In the genomic region with DNA sequence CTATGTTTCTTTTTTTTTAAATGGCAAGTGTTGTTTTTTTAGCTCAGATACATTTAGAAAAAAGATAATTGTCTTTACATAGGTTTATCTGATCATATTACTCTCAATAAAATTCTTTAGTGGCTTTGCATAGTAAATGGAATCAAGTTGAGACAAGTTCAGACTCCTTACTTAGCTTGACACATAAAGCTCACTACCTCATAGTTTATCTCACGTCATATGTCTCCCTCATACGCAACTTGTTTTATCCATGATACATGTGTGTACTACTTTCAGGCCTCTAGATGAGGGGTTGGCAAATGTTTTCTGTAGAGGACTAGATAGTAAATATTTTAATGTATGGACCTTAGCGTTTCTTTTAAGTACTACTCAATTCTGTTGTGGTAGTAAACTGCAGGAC, we compare ENCODE assay signal across 27 cellular contexts. TPM values are rescaled to one million over a fixed set of nuclear protein-coding genes. Genes with fewer than 3 reads are reported as not detected.
A peak's percentile ranks its signal among the peaks of the same experiment; 100 is the strongest.
DNase-seq lines count a peak whose midpoint lies in the region; ATAC-seq and TF ChIP-seq lines count a peak whose summit lies in the region.
"Had no signal": no experiment of that assay in that cellular context is flagged by ENCODE, and none has a peak within 500 bp of the region (broad histone marks: within the 10 kb centered on the region; RNA-seq: fewer than 3 reads in every experiment).

No MANE protein-coding gene starts in this region.

- no peaks in the 10 kb centered on the region for H3K9me3 Mint-ChIP-seq in activated T-cell treated with anti-CD3 and anti-CD28 coated beads, Interleukin-2, amount 50 U/mL, for 72 hours
- H3K9me3 Mint-ChIP-seq: CD4-positive, alpha-beta memory T cell had no signal

- peaks cover 35% of the 10 kb centered on the region for H3K4me1 ChIP-seq in Panc1 (ENCODE audit: control insufficient read depth, insufficient read depth, low read length)

- in situ Hi-C loops in Panc1 (cut with HindIII; ENCODE audit: low pct_unique_long_range_greater_than_20kb, low sequenced_read_pairs) = no loop called here

- no peaks in the 10 kb centered on the region for H3K36me3 ChIP-seq in Panc1 (ENCODE audit: control insufficient read depth, insufficient read depth, low read length)
- H3K36me3 ChIP-seq: BLaER1 had no signal

- peak; percentile 12 for DNase-seq in DMS 273 (lab: John Stamatoyannopoulos, UW; ENCODE audit: unreplicated experiment)
- no peak for DNase-seq in DMS 273 treated with DMSO at 0.1 percent for 48 hours (lab: John Stamatoyannopoulos, UW)
- no peak for DNase-seq in Panc1 (ENCODE audit: low read depth, low spot score)
- DNase-seq in epithelial cell of esophagus (ENCODE audit: low read depth) = peak; percentile 79
- no peak for DNase-seq in kidney tubule cell (ENCODE audit: low spot score)
- no peak for DNase-seq in CD1c-positive myeloid dendritic cell (ENCODE audit: extremely low spot score)
- no peak for DNase-seq in activated T-cell treated with anti-CD3 and anti-CD28 coated beads, Interleukin-2, amount 50 U/mL, for 72 hours
- DNase-seq in stimulated activated CD4-positive, alpha-beta T cell treated with anti-CD3 and anti-CD28 coated beads, Interleukin-4, amount 100 ng/mL, for 1 hour = no peak
- DNase-seq: ACHN; Caco-2; CD4-positive, alpha-beta memory T cell; DMS153; Kasumi-1; MM.1S; NCI-H1048; NCI-H1417 treated with DMSO at 0.1 percent for 48 hours; NCI-H187; NCI-H2107; NCI-H2227 treated with DMSO at 0.1 percent for 48 hours; NCI-H510A; NCI-H774; NK-92 treated with Interleukin-12 subunit alpha and Interleukin-12 subunit beta, amount 100 ng/mL, for 24 hours; Right ventricle myocardium superior; SW 1271 had no signal

- no TSS peak for BruUV-seq in Panc1 (replicated peaks; lab: Mats Ljungman, UMichigan)

- H3K36me3 Mint-ChIP-seq in activated T-cell treated with anti-CD3 and anti-CD28 coated beads, Interleukin-2, amount 50 U/mL, for 72 hours (ENCODE audit: insufficient read depth in 2 of 2) = no peaks in the 10 kb centered on the region
- H3K36me3 Mint-ChIP-seq: CD4-positive, alpha-beta memory T cell had no signal

- peak overlapping the region; percentile 49; the same call in 1 of the 2 replicates for H3K27ac ChIP-seq in Panc1 (ENCODE audit: low read length)
- H3K27ac ChIP-seq: 22Rv1, BLaER1, SK-N-MC had no signal

- intact Hi-C loops in Panc1 (cut with micrococcal nuclease; ENCODE audit: unreplicated experiment) = no loop called here

- CTCF ChIA-PET in Panc1 (lab: Charles Lee) = interaction anchor here (1.3 kb wide), 1 partner anchor 28 kb away, joined by 3 read pairs; no protein-coding TSS in a partner anchor

- H3K27me3 Mint-ChIP-seq in activated T-cell treated with anti-CD3 and anti-CD28 coated beads, Interleukin-2, amount 50 U/mL, for 72 hours (ENCODE audit: low read depth) = no peaks in the 10 kb centered on the region
- H3K27me3 Mint-ChIP-seq: CD4-positive, alpha-beta memory T cell had no signal

- H3K4me3 Mint-ChIP-seq in activated T-cell treated with anti-CD3 and anti-CD28 coated beads, Interleukin-2, amount 50 U/mL, for 72 hours = no peak overlapping the region
- H3K4me3 Mint-ChIP-seq: CD4-positive, alpha-beta memory T cell had no signal

- TF ChIP-seq CTCF in Panc1 (IDR thresholded peaks at IDR 0.05) (no peak), epithelial cell of esophagus (IDR thresholded peaks at IDR 0.05; ENCODE audit: insufficient read depth, low read depth, low read length, missing control alignments) (no peak)

- ATAC-seq in Panc1 = no peak
- ATAC-seq in activated T-cell treated with anti-CD3 and anti-CD28 coated beads, Interleukin-2, amount 50 U/mL, for 72 hours (replicated peaks in 1 of 2) = no peak

- H3K4me3 ChIP-seq in Panc1 (ENCODE audit: low read depth in 2 of 2, low read length in 2 of 2) (no peak overlapping the region), epithelial cell of esophagus (ENCODE audit: low read length) (no peak overlapping the region)
- H3K4me3 ChIP-seq: BLaER1, SK-N-MC had no signal

- peaks cover 2% of the 10 kb centered on the region for H3K4me1 Mint-ChIP-seq in activated T-cell treated with anti-CD3 and anti-CD28 coated beads, Interleukin-2, amount 50 U/mL, for 72 hours (ENCODE audit: low read depth)

- POLR2A ChIA-PET in Panc1 (lab: Charles Lee) = no interaction called here

- no peaks in the 10 kb centered on the region for H3K9me3 ChIP-seq in Panc1 (ENCODE audit: control insufficient read depth, insufficient read depth, low read depth, low read length)
- H3K9me3 ChIP-seq: BLaER1, Caco-2 had no signal

- H3K27ac Mint-ChIP-seq in activated T-cell treated with anti-CD3 and anti-CD28 coated beads, Interleukin-2, amount 50 U/mL, for 72 hours = no peak overlapping the region
- H3K27ac Mint-ChIP-seq: CD4-positive, alpha-beta memory T cell had no signal

- no peaks in the 10 kb centered on the region for H3K27me3 ChIP-seq in Panc1 (ENCODE audit: control insufficient read depth, insufficient read depth, low read length)
- H3K27me3 ChIP-seq: BLaER1 had no signal

RNA-seq across cellular contexts. Expression of a gene that starts 28.3 kb away (rescaled TPM):
- 43.6 TPM for total RNA-seq in Panc1 (2021; ENCODE audit: unreplicated experiment)
- 9.0 TPM for polyA plus RNA-seq in Panc1 (2012; ENCODE audit: insufficient read length)
- total RNA-seq in activated T-cell treated with anti-CD3 and anti-CD28 coated beads, Interleukin-2, amount 50 U/mL, for 72 hours = 10 to 100 TPM; 35.6 to 37.5 TPM

Comparison
In these comparisons a context has a peak if more than half of its experiments do, and no peak if none do; other contexts are left out.
1. DNase-seq: peak in DMS 273 (single experiment) and epithelial cell of esophagus (single experiment); none in DMS 273 treated with DMSO at 0.1 percent for 48 hours (single experiment), Panc1 (single experiment), kidney tubule cell (single experiment), CD1c-positive myeloid dendritic cell (single experiment), activated T-cell treated with anti-CD3 and anti-CD28 coated beads, Interleukin-2, amount 50 U/mL, for 72 hours (0 of 2) and stimulated activated CD4-positive, alpha-beta T cell treated with anti-CD3 and anti-CD28 coated beads, Interleukin-4, amount 100 ng/mL, for 1 hour (single experiment).